Comparison of ENCODE assay signal across 11 cellular contexts in the genomic region with DNA sequence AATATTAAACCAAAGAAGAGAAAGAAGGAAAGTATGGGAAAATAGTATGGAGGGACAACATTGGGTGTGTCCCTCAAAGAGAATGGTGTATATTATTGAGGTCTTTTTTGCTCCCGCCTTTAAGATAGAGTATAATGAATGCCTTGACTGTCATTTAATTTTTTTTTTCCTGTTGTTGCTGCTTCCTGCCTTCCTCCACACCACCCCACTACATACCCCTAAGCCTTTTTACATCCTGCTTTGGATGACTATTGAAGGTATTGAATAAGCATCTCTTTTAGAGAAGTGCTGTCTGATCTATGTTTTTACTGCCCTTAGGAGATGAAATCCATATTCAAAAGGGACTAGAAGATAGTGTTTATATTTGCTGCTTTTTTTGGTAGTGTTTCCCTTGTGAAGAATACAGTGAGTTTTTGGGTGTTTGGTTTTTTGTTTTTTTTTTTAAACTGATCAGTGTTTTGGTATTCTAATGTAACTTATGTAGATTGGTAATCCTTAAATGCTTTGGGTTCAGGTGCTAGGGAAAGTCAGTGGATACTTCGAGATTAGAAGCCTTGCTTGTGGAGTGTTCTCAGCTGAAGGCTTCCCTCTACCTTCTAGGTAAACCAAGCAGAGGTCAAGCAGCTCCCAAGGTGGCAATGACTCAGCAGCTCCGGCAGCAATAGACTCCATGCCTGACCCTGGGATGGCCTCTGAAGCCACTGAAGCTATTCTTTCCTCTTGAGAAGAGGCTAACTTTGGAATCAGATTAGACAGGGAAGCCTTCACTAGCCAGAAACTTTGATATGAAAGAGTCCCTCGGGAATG. TPM values are rescaled to one million over a fixed set of nuclear protein-coding genes. Genes with fewer than 3 reads are reported as not detected.
DNase-seq lines count a peak whose midpoint lies in the region; ATAC-seq and TF ChIP-seq lines count a peak whose summit lies in the region.
"Had no signal": no experiment of that assay in that cellular context is flagged by ENCODE, and none has a peak within 500 bp of the region (broad histone marks: within the 10 kb centered on the region; RNA-seq: fewer than 3 reads in every experiment).

No MANE protein-coding gene starts in this region.

- no peak for ATAC-seq in stimulated activated memory B cell treated with anti-CD40 and anti-IgM and Interleukin-4, amounts not matched to agents 10 μg/mL and 1 μg/mL and 100 μg/mL, for 72 hours
- ATAC-seq in GM18502 (IDR thresholded peaks at IDR 0.05; ENCODE audit: poor library complexity, unreplicated experiment) (no peak), GM21786 (IDR thresholded peaks at IDR 0.05; ENCODE audit: unreplicated experiment) (no peak)

- peaks cover 9% of the 10 kb centered on the region for H3K36me3 Mint-ChIP-seq in mesothelial cell of epicardium
- no peaks in the 10 kb centered on the region for H3K36me3 Mint-ChIP-seq in stimulated activated memory B cell treated with anti-CD40 and anti-IgM and Interleukin-4, amounts not matched to agents 10 μg/mL and 1 μg/mL and 100 μg/mL, for 72 hours

- H3K4me3 Mint-ChIP-seq in mesothelial cell of epicardium, result peak overlapping the region; percentile 72
- H3K4me3 Mint-ChIP-seq in stimulated activated memory B cell treated with anti-CD40 and anti-IgM and Interleukin-4, amounts not matched to agents 10 μg/mL and 1 μg/mL and 100 μg/mL, for 72 hours, result no peak overlapping the region
- H3K4me3 Mint-ChIP-seq: dendritic cell treated with granulocyte-macrophage colony-stimulating factor and Interleukin-4, amounts not matched to agents 40 ng/mL and 50 ng/mL, for 4 days had no signal

- peak overlapping the region; percentile 45 for H3K9ac ChIP-seq in HUES6 (ENCODE audit: low read length)
- H3K9ac ChIP-seq: parathyroid adenoma had no signal

- peaks cover 11% of the 10 kb centered on the region; the same call in 1 of the 2 replicates for H3K27me3 ChIP-seq in HUES6 (ENCODE audit: control insufficient read depth, insufficient read depth, low read length)

- no peaks in the 10 kb centered on the region for H3K27me3 Mint-ChIP-seq in mesothelial cell of epicardium (ENCODE audit: low read depth)
- peaks cover 36% of the 10 kb centered on the region for H3K27me3 Mint-ChIP-seq in stimulated activated memory B cell treated with anti-CD40 and anti-IgM and Interleukin-4, amounts not matched to agents 10 μg/mL and 1 μg/mL and 100 μg/mL, for 72 hours

- DNase-seq in AG08395 (ENCODE audit: low spot score) (peak; percentile 28), dedifferentiated amniotic fluid mesenchymal stem cell (ENCODE audit: extremely low spot score) (peak; percentile 41), mesothelial cell of epicardium (ENCODE audit: low spot score in 2 of 2, unreplicated experiment in 2 of 2) (no peak), NCI-H1417 treated with DMSO at 0.1 percent for 48 hours (lab: John Stamatoyannopoulos, UW) (no peak)

- peak overlapping the region; percentile 91 for H3K4me3 ChIP-seq in HUES6 (ENCODE audit: low read depth, low read length)

- H3K27ac Mint-ChIP-seq in mesothelial cell of epicardium, result peak overlapping the region; percentile 83
- no peak overlapping the region for H3K27ac Mint-ChIP-seq in stimulated activated memory B cell treated with anti-CD40 and anti-IgM and Interleukin-4, amounts not matched to agents 10 μg/mL and 1 μg/mL and 100 μg/mL, for 72 hours
- H3K27ac Mint-ChIP-seq: dendritic cell treated with granulocyte-macrophage colony-stimulating factor and Interleukin-4, amounts not matched to agents 40 ng/mL and 50 ng/mL, for 4 days had no signal

- H3K4me1 Mint-ChIP-seq in mesothelial cell of epicardium, result peaks cover 25% of the 10 kb centered on the region
- H3K4me1 Mint-ChIP-seq in stimulated activated memory B cell treated with anti-CD40 and anti-IgM and Interleukin-4, amounts not matched to agents 10 μg/mL and 1 μg/mL and 100 μg/mL, for 72 hours, result no peaks in the 10 kb centered on the region

- H3K36me3 ChIP-seq in HUES6 (ENCODE audit: control insufficient read depth, insufficient read depth, low read length), result peaks cover 36% of the 10 kb centered on the region

- H3K4me1 ChIP-seq in HUES6 (ENCODE audit: control insufficient read depth, insufficient read depth, low read length), result peaks cover 20% of the 10 kb centered on the region

- no peak for TF ChIP-seq CTCF in mesothelial cell of epicardium (IDR thresholded peaks at IDR 0.05; ENCODE audit: unreplicated experiment)

- H3K9me3 ChIP-seq in HUES6 (ENCODE audit: control insufficient read depth, insufficient read depth, low read depth, low read length), result no peaks in the 10 kb centered on the region

- H3K9me3 Mint-ChIP-seq in mesothelial cell of epicardium, result no peaks in the 10 kb centered on the region
- H3K9me3 Mint-ChIP-seq in stimulated activated memory B cell treated with anti-CD40 and anti-IgM and Interleukin-4, amounts not matched to agents 10 μg/mL and 1 μg/mL and 100 μg/mL, for 72 hours, result no peaks in the 10 kb centered on the region
- H3K9me3 Mint-ChIP-seq: dendritic cell treated with granulocyte-macrophage colony-stimulating factor and Interleukin-4, amounts not matched to agents 40 ng/mL and 50 ng/mL, for 4 days had no signal

- peak overlapping the region; percentile 39; the same call in 1 of the 2 replicates for H3K27ac ChIP-seq in HUES6 (ENCODE audit: low read depth, low read length)
- H3K27ac ChIP-seq: parathyroid adenoma, VCaP had no signal

RNA-seq across cellular contexts. Expression of a gene that starts 5.0 kb away (rescaled TPM):
- total RNA-seq in mesothelial cell of epicardium, result 126 to 132 TPM (median 132 TPM) in 3 replicates

RNA-seq across cellular contexts. Expression of a gene that starts 34.4 kb away (rescaled TPM):
- 0.24 to 0.45 TPM (median 0.25 TPM) in 3 replicates for total RNA-seq in mesothelial cell of epicardium

Comparison
In these comparisons a context has a peak if more than half of its experiments do, and no peak if none do; other contexts are left out.
1. DNase-seq: peak in AG08395 (single experiment) and dedifferentiated amniotic fluid mesenchymal stem cell (single experiment); none in mesothelial cell of epicardium (0 of 2) and NCI-H1417 treated with DMSO at 0.1 percent for 48 hours (single experiment).